8 cellular contexts compared by ENCODE assay signal in genomic region chr3:10602769-10603768, GRCh38.
A peak's percentile ranks its signal among the peaks of the same experiment; 100 is the strongest.
DNase-seq lines count a peak whose midpoint lies in the region; ATAC-seq and TF ChIP-seq lines count a peak whose summit lies in the region.

No MANE protein-coding gene starts in this region.

- WGBS in body of pancreas, 2 donors: 51 to 64% methylated on average over 15 of the region's 15 CpGs

- no peaks in the 10 kb centered on the region for H3K36me3 ChIP-seq in breast epithelium
- no peaks in the 10 kb centered on the region for H3K36me3 ChIP-seq in body of pancreas (replicated peaks in 1 of 2; ENCODE audit: insufficient read depth in 1 of 2, low read depth in 2 of 2)

- ATAC-seq in GM21786 (IDR thresholded peaks at IDR 0.05; ENCODE audit: unreplicated experiment) (peak; percentile 42), body of pancreas (no peak)

- H3K4me1 ChIP-seq in breast epithelium (no peaks in the 10 kb centered on the region), body of pancreas (peaks cover 7% of the 10 kb centered on the region)

- intact Hi-C loops in breast epithelium (cut with DNase I; ENCODE audit: low total_unique reads) (no loop called here), body of pancreas (cut with DNase I) (no loop called here)

- H3K27ac ChIP-seq in angular gyrus (ENCODE audit: low read depth, low read length) (peak overlapping the region; percentile 65), breast epithelium (no peak overlapping the region), body of pancreas (no peak overlapping the region)

- H3K9me3 ChIP-seq in breast epithelium: no peaks in the 10 kb centered on the region
- H3K9me3 ChIP-seq in body of pancreas: no peaks in the 10 kb centered on the region

- H3K27me3 ChIP-seq in breast epithelium (no peaks in the 10 kb centered on the region), body of pancreas (no peaks in the 10 kb centered on the region)

- peak; percentile 41 for DNase-seq in T-helper 22 cell (ENCODE audit: low read depth)
- peak; percentile 17 to 43 for DNase-seq in stimulated activated CD8-positive, alpha-beta memory T cell treated with anti-CD3 and anti-CD28 coated beads, Interleukin-15, amount 100 ng/mL, for 4 hours (ENCODE audit: low read depth in 2 of 2)
- DNase-seq in breast epithelium (ENCODE audit: low spot score in 2 of 2): no peak
- no peak for DNase-seq in body of pancreas
- no peak for DNase-seq in mesenteric fat pad (ENCODE audit: low spot score)
- DNase-seq in SK-N-DZ (ENCODE audit: low spot score): no peak

- TF ChIP-seq CTCF in breast epithelium (IDR thresholded peaks at IDR 0.05): no peak
- TF ChIP-seq CTCF in body of pancreas (IDR thresholded peaks at IDR 0.05): no peak

- no peak for TF ChIP-seq POLR2A in breast epithelium (IDR thresholded peaks at IDR 0.05)
- TF ChIP-seq POLR2A in body of pancreas (IDR thresholded peaks at IDR 0.05): no peak

- no peak overlapping the region for H3K4me3 ChIP-seq in breast epithelium
- no peak overlapping the region for H3K4me3 ChIP-seq in body of pancreas

Comparison
In these comparisons a context has a peak if more than half of its experiments do, and no peak if none do; other contexts are left out.
1. DNase-seq: peak in T-helper 22 cell (single experiment) and stimulated activated CD8-positive, alpha-beta memory T cell treated with anti-CD3 and anti-CD28 coated beads, Interleukin-15, amount 100 ng/mL, for 4 hours (2 of 2); none in breast epithelium (0 of 2), body of pancreas (0 of 4), mesenteric fat pad (single experiment) and SK-N-DZ (single experiment).